In genomic region chr5:177939246-177940171, GRCh38 we compare ENCODE assay signal across 9 cellular contexts. TPM values are rescaled to one million over a fixed set of nuclear protein-coding genes. Genes with fewer than 3 reads are reported as not detected.
DNase-seq lines count a peak whose midpoint lies in the region; ATAC-seq and TF ChIP-seq lines count a peak whose summit lies in the region.
"Not testable (repeated sequence)": the region's sequence is repeated elsewhere in the genome, so short reads cannot be mapped to it uniquely, and the experiment has no call there.
"Had no signal": no experiment of that assay in that cellular context is flagged by ENCODE, and none has a peak within 500 bp of the region (broad histone marks: within the 10 kb centered on the region; RNA-seq: fewer than 3 reads in every experiment).

No MANE protein-coding gene starts in this region.

- not testable (repeated sequence) for H4K20me1 ChIP-seq in osteoblast (ENCODE audit: insufficient read depth, low read length)

- peak; percentile 73 for ATAC-seq in RWPE2 (ENCODE audit: low read depth)

- H3K36me3 Mint-ChIP-seq in IgD-negative memory B cell; endodermal cell (ENCODE audit: low read depth): not testable (repeated sequence)

- H3K79me2 ChIP-seq in osteoblast (ENCODE audit: insufficient read depth, low read length) = not testable (repeated sequence)

- H3K4me1 ChIP-seq in RWPE2 (ENCODE audit: insufficient read depth, poor library complexity, severe bottlenecking); endodermal cell (ENCODE audit: control insufficient read depth, insufficient read depth, low read length); iPS-20b (ENCODE audit: insufficient read depth, low read length); osteoblast (ENCODE audit: insufficient read depth, low read length); thyroid gland: not testable (repeated sequence)

- not testable (repeated sequence) for H3K9me3 ChIP-seq in RWPE2 (ENCODE audit: severe bottlenecking); endodermal cell (ENCODE audit: control insufficient read depth, low read length); iPS-20b (ENCODE audit: insufficient read depth, low read depth, low read length); osteoblast (ENCODE audit: low read depth, low read length); thyroid gland

- not testable (repeated sequence) for H2AFZ ChIP-seq in osteoblast (ENCODE audit: low read length)

- H3K4me2 ChIP-seq in osteoblast (ENCODE audit: insufficient read depth, low read length) = peak overlapping the region; percentile 57

- not testable (repeated sequence) for H3K27me3 Mint-ChIP-seq in IgD-negative memory B cell
- H3K27me3 Mint-ChIP-seq in endodermal cell (ENCODE audit: insufficient read depth) = peaks cover 13% of the 10 kb centered on the region

- 0 to 3% methylated on average over 4 to 33 of the region's 79 CpGs for WGBS in endodermal cell (ENCODE audit: insufficient coverage in 1 of 2, insufficient read length in 1 of 2), 2 experiments
- WGBS in thyroid gland, 2 donors = 19% methylated on average over 2 of the region's 79 CpGs; no CpG with 5 or more reads in 1 of the 2 donors

- H3K9ac ChIP-seq in endodermal cell (ENCODE audit: extremely low read depth, low read length, poor library complexity, severe bottlenecking); iPS-20b (ENCODE audit: low read depth, low read length): not testable (repeated sequence)

- H3K27ac ChIP-seq in RWPE2 (ENCODE audit: poor library complexity, severe bottlenecking); endodermal cell (ENCODE audit: low read depth, low read length); iPS-20b (ENCODE audit: low read length); osteoblast (ENCODE audit: low read depth, low read length); thyroid gland: not testable (repeated sequence)

- not testable (repeated sequence) for H3K36me3 ChIP-seq in RWPE2 (ENCODE audit: low read depth); endodermal cell (ENCODE audit: control insufficient read depth, insufficient read depth, low read length); iPS-20b (ENCODE audit: insufficient read depth, low read depth, low read length); osteoblast (ENCODE audit: insufficient read depth, low read length); thyroid gland

- not testable (repeated sequence) for TF ChIP-seq POLR2A in thyroid gland (IDR thresholded peaks at IDR 0.05)

- H3K27ac Mint-ChIP-seq in IgD-negative memory B cell, endodermal cell: not testable (repeated sequence)

- H3K4me3 Mint-ChIP-seq in IgD-negative memory B cell (peak overlapping the region; percentile 59 to 88 (median 67)), endodermal cell (peak overlapping the region; percentile 61)

- not testable (repeated sequence) for H3K4me1 Mint-ChIP-seq in IgD-negative memory B cell, endodermal cell

- H3K9me3 Mint-ChIP-seq in IgD-negative memory B cell, endodermal cell: not testable (repeated sequence)

- intact Hi-C loops in thyroid gland (cut with DNase I) = not testable (repeated sequence)

- not testable (repeated sequence) for TF ChIP-seq CTCF in RWPE2 (IDR thresholded peaks at IDR 0.05; ENCODE audit: poor library complexity, severe bottlenecking); endodermal cell (conservative IDR thresholded peaks at IDR 0.05); osteoblast (IDR thresholded peaks at IDR 0.05; ENCODE audit: extremely low read depth, low read depth, low read length); thyroid gland (IDR thresholded peaks at IDR 0.05)

- H3K4me3 ChIP-seq in RWPE2 (ENCODE audit: severe bottlenecking) = peak overlapping the region; percentile 49
- not testable (repeated sequence) for H3K4me3 ChIP-seq in endodermal cell (ENCODE audit: low read length)
- H3K4me3 ChIP-seq in iPS-20b (ENCODE audit: low read length) = peak overlapping the region; percentile 30; the same call in 1 of the 2 replicates
- H3K4me3 ChIP-seq in osteoblast (ENCODE audit: insufficient read depth, low read length) = peak overlapping the region; percentile 63
- H3K4me3 ChIP-seq in thyroid gland (replicated peaks in 1 of 3) = peak overlapping the region in 1 of 3 donors; percentile 28

- peak; percentile 59 for DNase-seq in DMS53 treated with DMSO at 0.1 percent for 48 hours (lab: John Stamatoyannopoulos, UW; ENCODE audit: unreplicated experiment)
- not testable (repeated sequence) for DNase-seq in RWPE2 (ENCODE audit: low spot score); osteoblast (ENCODE audit: insufficient read length, low spot score, missing footprints)
- DNase-seq in activated effector memory CD4-positive, alpha-beta T cell treated with anti-CD3 and anti-CD28 coated beads, Interleukin-2, amount 50 U/mL, for 16 hours = peak; percentile 63
- peak; percentile 67 for DNase-seq in endodermal cell
- DNase-seq in thyroid gland = peak; percentile 66 to 69

- H3K27me3 ChIP-seq in RWPE2 (ENCODE audit: insufficient read depth, poor library complexity, severe bottlenecking); endodermal cell (ENCODE audit: control insufficient read depth, insufficient read depth, low read length, poor library complexity, severe bottlenecking); osteoblast (ENCODE audit: insufficient read depth, low read length); thyroid gland: not testable (repeated sequence)
- H3K27me3 ChIP-seq in iPS-20b (ENCODE audit: insufficient read depth, low read length) = peaks cover 21% of the 10 kb centered on the region

RNA-seq across cellular contexts. Expression of gene PROP1, which starts 56.5 kb away (rescaled TPM):
- not detected for polyA plus RNA-seq in IgD-negative memory B cell
- total RNA-seq in endodermal cell (not detected), osteoblast (not detected in 2 replicates), thyroid gland (not detected)
- polyA plus RNA-seq in endodermal cell (2013, experiment 1 of 2) = not detected
- polyA plus RNA-seq in endodermal cell (2013, experiment 2 of 2) = not detected
- total RNA-seq: renal cortical epithelial cell had no signal
